8 cellular contexts compared by ENCODE assay signal in genomic region chr4:163558539-163559044, GRCh38.
DNase-seq lines count a peak whose midpoint lies in the region; ATAC-seq and TF ChIP-seq lines count a peak whose summit lies in the region.

No MANE protein-coding gene starts in this region.

- H3K9me3 ChIP-seq in left lung: no peaks in the 10 kb centered on the region

- no peaks in the 10 kb centered on the region for H3K27me3 ChIP-seq in left lung

- TF ChIP-seq POLR2A in GM18505 (IDR thresholded peaks at IDR 0.05; ENCODE audit: borderline replicate concordance, extremely low read depth, insufficient read depth, insufficient read length): no peak
- no peak for TF ChIP-seq POLR2A in erythroblast (IDR thresholded peaks at IDR 0.05; ENCODE audit: low read length)

- H3K27ac ChIP-seq in left lung: peak overlapping the region in 1 of 2 donors; percentile 63

- intact Hi-C loops in left lung (cut with DNase I): loop anchor here in 1 of 2 donors (10.0 kb wide), 1 partner anchor 126 kb away; no protein-coding TSS in a partner anchor

- DNase-seq in NOMO-1 treated with DMSO at 0.1 percent for 48 hours (lab: John Stamatoyannopoulos, UW; ENCODE audit: unreplicated experiment) (peak; percentile 69), left lung (peak in 1 of 2 donors; percentile 38), 8988T (no peak), erythroblast (lab: John Stamatoyannopoulos, UW) (no peak), HuH-7 (ENCODE audit: low spot score) (no peak)
- DNase-seq in stimulated activated CD4-positive, alpha-beta T cell treated with anti-CD3 and anti-CD28 coated beads, Interleukin-4, amount 100 ng/mL, for 4 hours: no peak

- no peak overlapping the region for H3K4me3 ChIP-seq in left lung

- ATAC-seq in GM18505 (IDR thresholded peaks at IDR 0.05; ENCODE audit: unreplicated experiment) (peak; percentile 63), GM21723 (IDR thresholded peaks at IDR 0.05; ENCODE audit: unreplicated experiment) (peak; percentile 58), left lung (peak; percentile 62)

- H3K4me1 ChIP-seq in left lung: peaks cover 4 to 37% of the 10 kb centered on the region in 2 donors

- H3K36me3 ChIP-seq in left lung: no peaks in the 10 kb centered on the region

- TF ChIP-seq CTCF in left lung (IDR thresholded peaks at IDR 0.05): no peak
